14 cellular contexts compared by ENCODE assay signal in genomic region chr16:17330019-17330570, GRCh38.
DNase-seq lines count a peak whose midpoint lies in the region; ATAC-seq and TF ChIP-seq lines count a peak whose summit lies in the region.
"Had no signal": no experiment of that assay in that cellular context is flagged by ENCODE, and none has a peak within 500 bp of the region (broad histone marks: within the 10 kb centered on the region; RNA-seq: fewer than 3 reads in every experiment).

No MANE protein-coding gene starts in this region.

- H3K9me3 ChIP-seq in trophoblast cell (ENCODE audit: insufficient read depth, low read depth, low read length) (no peaks in the 10 kb centered on the region), vagina (no peaks in the 10 kb centered on the region), neural progenitor cell (ENCODE audit: low read depth) (no peaks in the 10 kb centered on the region)
- H3K9me3 ChIP-seq: Peyer's patch had no signal

- no peak for DNase-seq in left ventricle myocardium superior
- no peak for DNase-seq in Right ventricle myocardium inferior (ENCODE audit: missing footprints)
- peak; percentile 73 to 84 for DNase-seq in trophoblast cell
- DNase-seq in vagina (ENCODE audit: extremely low spot score in 2 of 2) = no peak
- no peak for DNase-seq in progenitor cell of endocrine pancreas (ENCODE audit: low spot score, unreplicated experiment)
- no peak for DNase-seq in neural progenitor cell (ENCODE audit: low spot score)
- DNase-seq: ACHN; CD4-positive, CD25-positive, alpha-beta regulatory T cell; HFFc6; KBM-7; NCI-H146; Peyer's patch; SHP77 treated with DMSO at 0.1 percent for 48 hours had no signal

- H3K79me1 ChIP-seq in trophoblast cell (ENCODE audit: low read length) = no peaks in the 10 kb centered on the region

- H3K36me3 ChIP-seq in trophoblast cell (ENCODE audit: control insufficient read depth in 1 of 2, insufficient read depth in 2 of 2, low read length in 2 of 2) (no peaks in the 10 kb centered on the region), vagina (no peaks in the 10 kb centered on the region), neural progenitor cell (no peaks in the 10 kb centered on the region)
- H3K36me3 ChIP-seq: Peyer's patch had no signal

- no peaks in the 10 kb centered on the region for H3F3A ChIP-seq in neural progenitor cell (ENCODE audit: low read depth)

- peaks cover 3% of the 10 kb centered on the region for H3K4me1 Mint-ChIP-seq in progenitor cell of endocrine pancreas (ENCODE audit: low read depth)
- peaks cover 3% of the 10 kb centered on the region for H3K4me1 Mint-ChIP-seq in neural progenitor cell

- H3K27me3 Mint-ChIP-seq in progenitor cell of endocrine pancreas = no peaks in the 10 kb centered on the region
- H3K27me3 Mint-ChIP-seq in neural progenitor cell (ENCODE audit: insufficient read depth, low read depth) = peaks cover 8% of the 10 kb centered on the region
- H3K27me3 Mint-ChIP-seq: CD4-positive, CD25-positive, alpha-beta regulatory T cell had no signal

- H3K27ac Mint-ChIP-seq in progenitor cell of endocrine pancreas (no peak overlapping the region), neural progenitor cell (no peak overlapping the region)
- H3K27ac Mint-ChIP-seq: HFFc6 had no signal

- intact Hi-C loops in left ventricle myocardium superior (cut with micrococcal nuclease) = no loop called here
- intact Hi-C loops in Right ventricle myocardium inferior (cut with DNase I) = no loop called here
- intact Hi-C loops in vagina (cut with DNase I) = loop anchor here (5.0 kb wide), 1 partner anchor 67 kb away; no protein-coding TSS in a partner anchor

- no CpG with 5 or more reads among the region's 5 CpGs for WGBS in trophoblast cell (ENCODE audit: extremely low coverage, insufficient coverage, insufficient read length)

- no peak overlapping the region for H3K14ac ChIP-seq in trophoblast cell (ENCODE audit: low read length)

- H3K9ac ChIP-seq in trophoblast cell (ENCODE audit: low read length) (no peak overlapping the region), neural progenitor cell (no peak overlapping the region)

- H3K4me1 ChIP-seq in trophoblast cell (ENCODE audit: control insufficient read depth in 1 of 2, insufficient read depth in 2 of 2, low read length in 2 of 2) = no peaks in the 10 kb centered on the region
- H3K4me1 ChIP-seq in vagina = peaks cover 64% of the 10 kb centered on the region
- H3K4me1 ChIP-seq in neural progenitor cell = no peaks in the 10 kb centered on the region

- H3K27ac ChIP-seq in trophoblast cell (ENCODE audit: low read depth, low read length) (no peak overlapping the region), vagina (peak overlapping the region; percentile 65), neural progenitor cell (no peak overlapping the region)

- peak; percentile 9 for ATAC-seq in left ventricle myocardium superior
- no peak for ATAC-seq in Right ventricle myocardium inferior
- peak; percentile 8 for ATAC-seq in esophagus mucosa

- H4K20me1 ChIP-seq in neural progenitor cell (ENCODE audit: low read depth) = no peaks in the 10 kb centered on the region

- no peaks in the 10 kb centered on the region for H3K9me3 Mint-ChIP-seq in progenitor cell of endocrine pancreas (ENCODE audit: low read depth)
- no peaks in the 10 kb centered on the region for H3K9me3 Mint-ChIP-seq in neural progenitor cell
- H3K9me3 Mint-ChIP-seq: HFFc6 had no signal

- no peak overlapping the region for H4K12ac ChIP-seq in trophoblast cell (ENCODE audit: low read depth, low read length)

- H3K18ac ChIP-seq in trophoblast cell (ENCODE audit: low read length) = no peak overlapping the region

- no peak overlapping the region for H3K4ac ChIP-seq in trophoblast cell (ENCODE audit: low read depth, low read length)

- H3K79me2 ChIP-seq in trophoblast cell (ENCODE audit: control insufficient read depth, insufficient read depth, low read length, poor library complexity) (no peaks in the 10 kb centered on the region), neural progenitor cell (ENCODE audit: low read depth) (no peaks in the 10 kb centered on the region)

- H2AFZ ChIP-seq in trophoblast cell (ENCODE audit: insufficient read depth, low read length, poor library complexity) = no peak overlapping the region
- no peak overlapping the region for H2AFZ ChIP-seq in neural progenitor cell (replicated peaks)

- H2BK120ac ChIP-seq in trophoblast cell (ENCODE audit: insufficient read depth, low read length, poor library complexity) = no peak overlapping the region

- no peak overlapping the region for H2AK5ac ChIP-seq in trophoblast cell (ENCODE audit: low read length)

- no peak overlapping the region for H4K8ac ChIP-seq in trophoblast cell (ENCODE audit: low read depth, low read length)

- no peak overlapping the region for H2BK12ac ChIP-seq in trophoblast cell (ENCODE audit: low read length)

- H3K4me3 Mint-ChIP-seq in progenitor cell of endocrine pancreas (ENCODE audit: low read depth) = no peak overlapping the region
- H3K4me3 Mint-ChIP-seq in neural progenitor cell = no peak overlapping the region
- H3K4me3 Mint-ChIP-seq: CD4-positive, CD25-positive, alpha-beta regulatory T cell had no signal

- H2BK5ac ChIP-seq in trophoblast cell (ENCODE audit: low read depth, low read length, poor library complexity) = no peak overlapping the region

- H4K91ac ChIP-seq in trophoblast cell (ENCODE audit: low read depth, low read length) = no peak overlapping the region

- no peak overlapping the region for H3K4me3 ChIP-seq in trophoblast cell (ENCODE audit: low read depth, low read length)
- H3K4me3 ChIP-seq in vagina = no peak overlapping the region
- no peak overlapping the region for H3K4me3 ChIP-seq in neural progenitor cell
- H3K4me3 ChIP-seq: Peyer's patch had no signal

- no peaks in the 10 kb centered on the region for H3K36me3 Mint-ChIP-seq in progenitor cell of endocrine pancreas (ENCODE audit: insufficient read depth)
- H3K36me3 Mint-ChIP-seq in neural progenitor cell = no peaks in the 10 kb centered on the region

- H3K23ac ChIP-seq in trophoblast cell (ENCODE audit: low read length) = no peak overlapping the region

- no peak for TF ChIP-seq POLR2A in vagina (IDR thresholded peaks at IDR 0.05)

- no peak for TF ChIP-seq CTCF in vagina (IDR thresholded peaks at IDR 0.05)
- TF ChIP-seq CTCF in progenitor cell of endocrine pancreas (IDR thresholded peaks at IDR 0.05; ENCODE audit: unreplicated experiment) = no peak
- no peak for TF ChIP-seq CTCF in neural progenitor cell (IDR thresholded peaks at IDR 0.05)

- H3K27me3 ChIP-seq in trophoblast cell (ENCODE audit: insufficient read depth, low read length) (no peaks in the 10 kb centered on the region), vagina (no peaks in the 10 kb centered on the region), neural progenitor cell (no peaks in the 10 kb centered on the region)
- H3K27me3 ChIP-seq: Peyer's patch had no signal

- H3K4me2 ChIP-seq in trophoblast cell (ENCODE audit: low read length) = no peak overlapping the region
- H3K4me2 ChIP-seq in neural progenitor cell = no peak overlapping the region

Comparison
In these comparisons a context has a peak if more than half of its experiments do, and no peak if none do; other contexts are left out.
1. DNase-seq: peak in trophoblast cell (2 of 2); none in left ventricle myocardium superior (single experiment), Right ventricle myocardium inferior (single experiment), vagina (0 of 2), progenitor cell of endocrine pancreas (single experiment) and neural progenitor cell (single experiment).